7 cellular contexts compared by ENCODE assay signal in genomic region chr3:15206662-15207576, GRCh38. TPM values are rescaled to one million over a fixed set of nuclear protein-coding genes. Genes with fewer than 3 reads are reported as not detected.
A peak's percentile ranks its signal among the peaks of the same experiment; 100 is the strongest.
DNase-seq lines count a peak whose midpoint lies in the region; ATAC-seq and TF ChIP-seq lines count a peak whose summit lies in the region.

No MANE protein-coding gene starts in this region.

- TF ChIP-seq CTCF in glutamatergic neuron (IDR thresholded peaks at IDR 0.05; ENCODE audit: partially characterized antibody, unreplicated experiment) (no peak), parathyroid adenoma (IDR thresholded peaks at IDR 0.05) (no peak)

- H3K4me2 ChIP-seq in parathyroid adenoma (ENCODE audit: low read length), result peak overlapping the region; percentile 99

- peak; percentile 24 for ATAC-seq in GM19035 (IDR thresholded peaks at IDR 0.05; ENCODE audit: unreplicated experiment)

- H3K27me3 Mint-ChIP-seq in activated T-helper 2 cell treated with anti-CD3 and anti-CD28 coated beads, Interferon-gamma antibody, Interleukin-2, Interleukin-4, amounts not matched to agents 10 μg/mL and 5 μg/mL and 100 μg/mL, durations not matched to agents 14 hours and 24 hours and 36 hours (ENCODE audit: low read depth), result no peaks in the 10 kb centered on the region
- H3K27me3 Mint-ChIP-seq in glutamatergic neuron (ENCODE audit: unreplicated experiment), result peaks cover 2% of the 10 kb centered on the region

- peak overlapping the region; percentile 96 for H3K4me3 Mint-ChIP-seq in activated T-helper 2 cell treated with anti-CD3 and anti-CD28 coated beads, Interferon-gamma antibody, Interleukin-2, Interleukin-4, amounts not matched to agents 10 μg/mL and 5 μg/mL and 100 μg/mL, durations not matched to agents 14 hours and 24 hours and 36 hours (ENCODE audit: low read depth)
- H3K4me3 Mint-ChIP-seq in glutamatergic neuron (ENCODE audit: unreplicated experiment), result peak overlapping the region; percentile 92

- intact Hi-C loops in activated T-helper 2 cell treated with anti-CD3 and anti-CD28 coated beads, Interferon-gamma antibody, Interleukin-2, Interleukin-4, amounts not matched to agents 10 μg/mL and 5 μg/mL and 100 μg/mL, durations not matched to agents 14 hours and 24 hours and 36 hours (cut with micrococcal nuclease), result loop anchor here (1.0 to 10.0 kb wide), 8 partner anchors 40 to 1038 kb away; partner anchors contain the start of genes CCDC174, MRPS25, NR2C2 and RBSN

- H3K27ac ChIP-seq in HUES6 (ENCODE audit: low read depth, low read length) (peak overlapping the region; percentile 70; the same call in 1 of the 2 replicates), parathyroid adenoma (peak overlapping the region; percentile 96)

- H3K36me3 ChIP-seq in HUES6 (ENCODE audit: control insufficient read depth, insufficient read depth, low read length) (0 out of 2 replicates have a peak, but pooled peaks cover 7% of the 10 kb centered on the region), parathyroid adenoma (ENCODE audit: control insufficient read depth, insufficient read depth, low read length) (no peaks in the 10 kb centered on the region)

- peaks cover 17% of the 10 kb centered on the region for H3K4me1 ChIP-seq in HUES6 (ENCODE audit: control insufficient read depth, insufficient read depth, low read length)
- peaks cover 3% of the 10 kb centered on the region for H3K4me1 ChIP-seq in parathyroid adenoma

- H3K36me3 Mint-ChIP-seq in activated T-helper 2 cell treated with anti-CD3 and anti-CD28 coated beads, Interferon-gamma antibody, Interleukin-2, Interleukin-4, amounts not matched to agents 10 μg/mL and 5 μg/mL and 100 μg/mL, durations not matched to agents 14 hours and 24 hours and 36 hours (ENCODE audit: low read depth), result peaks cover 21% of the 10 kb centered on the region
- no peaks in the 10 kb centered on the region for H3K36me3 Mint-ChIP-seq in glutamatergic neuron (ENCODE audit: unreplicated experiment)

- H3K9ac ChIP-seq in HUES6 (ENCODE audit: low read length) (peak overlapping the region; percentile 91), parathyroid adenoma (peak overlapping the region; percentile 82)

- H3K9me3 Mint-ChIP-seq in activated T-helper 2 cell treated with anti-CD3 and anti-CD28 coated beads, Interferon-gamma antibody, Interleukin-2, Interleukin-4, amounts not matched to agents 10 μg/mL and 5 μg/mL and 100 μg/mL, durations not matched to agents 14 hours and 24 hours and 36 hours, result no peaks in the 10 kb centered on the region
- no peaks in the 10 kb centered on the region for H3K9me3 Mint-ChIP-seq in glutamatergic neuron (ENCODE audit: unreplicated experiment)

- peak; percentile 21 for DNase-seq in activated T-helper 2 cell treated with anti-CD3 and anti-CD28 coated beads, Interferon-gamma antibody, Interleukin-2, Interleukin-4, amounts not matched to agents 10 μg/mL and 5 μg/mL and 100 μg/mL, durations not matched to agents 14 hours and 24 hours and 36 hours (ENCODE audit: low spot score)
- DNase-seq in glutamatergic neuron (no peak), UCSD-AML1 (lab: John Stamatoyannopoulos, UW; ENCODE audit: unreplicated experiment) (no peak), NCI-H226 (no peak)

- peak overlapping the region; percentile 98 for H2AFZ ChIP-seq in parathyroid adenoma

- H3K79me2 ChIP-seq in parathyroid adenoma, result peaks cover 22% of the 10 kb centered on the region

- H3K27ac Mint-ChIP-seq in activated T-helper 2 cell treated with anti-CD3 and anti-CD28 coated beads, Interferon-gamma antibody, Interleukin-2, Interleukin-4, amounts not matched to agents 10 μg/mL and 5 μg/mL and 100 μg/mL, durations not matched to agents 14 hours and 24 hours and 36 hours, result peak overlapping the region; percentile 92
- H3K27ac Mint-ChIP-seq in glutamatergic neuron (ENCODE audit: unreplicated experiment), result peak overlapping the region; percentile 23

- H3K4me1 Mint-ChIP-seq in activated T-helper 2 cell treated with anti-CD3 and anti-CD28 coated beads, Interferon-gamma antibody, Interleukin-2, Interleukin-4, amounts not matched to agents 10 μg/mL and 5 μg/mL and 100 μg/mL, durations not matched to agents 14 hours and 24 hours and 36 hours (ENCODE audit: low read depth), result peaks cover 31% of the 10 kb centered on the region
- H3K4me1 Mint-ChIP-seq in glutamatergic neuron (ENCODE audit: low read depth, unreplicated experiment), result no peaks in the 10 kb centered on the region

- H3K27me3 ChIP-seq in HUES6 (ENCODE audit: control insufficient read depth, insufficient read depth, low read length), result no peaks in the 10 kb centered on the region
- H3K27me3 ChIP-seq in parathyroid adenoma (ENCODE audit: control insufficient read depth, insufficient read depth, low read length), result no peaks in the 10 kb centered on the region

- H3K9me3 ChIP-seq in HUES6 (ENCODE audit: control insufficient read depth, insufficient read depth, low read depth, low read length) (no peaks in the 10 kb centered on the region), parathyroid adenoma (ENCODE audit: control insufficient read depth, low read length) (no peaks in the 10 kb centered on the region)

- peak overlapping the region; percentile 93 for H3K4me3 ChIP-seq in HUES6 (ENCODE audit: low read depth, low read length)
- peak overlapping the region; percentile 98 for H3K4me3 ChIP-seq in parathyroid adenoma (ENCODE audit: low read depth, low read length)

RNA-seq across cellular contexts. Expression of gene CAPN7, which starts 0.9 kb away (rescaled TPM):
- 31.8 and 33.4 TPM in 2 replicates for total RNA-seq in activated T-helper 2 cell treated with anti-CD3 and anti-CD28 coated beads, Interferon-gamma antibody, Interleukin-2, Interleukin-4, amounts not matched to agents 10 μg/mL and 5 μg/mL and 100 μg/mL, durations not matched to agents 14 hours and 24 hours and 36 hours
- total RNA-seq in glutamatergic neuron (ENCODE audit: unreplicated experiment), result 30.2 TPM
